In genomic region chr19:4370418-4371041, GRCh38 we compare ENCODE assay signal across 9 cellular contexts.
A peak's percentile ranks its signal among the peaks of the same experiment; 100 is the strongest.
DNase-seq lines count a peak whose midpoint lies in the region; ATAC-seq and TF ChIP-seq lines count a peak whose summit lies in the region.
"Had no signal": no experiment of that assay in that cellular context is flagged by ENCODE, and none has a peak within 500 bp of the region (broad histone marks: within the 10 kb centered on the region; RNA-seq: fewer than 3 reads in every experiment).

No MANE protein-coding gene starts in this region.

- no peak for TF ChIP-seq CTCF in nephron progenitor cell (IDR thresholded peaks at IDR 0.05)

- DNase-seq in central memory CD8-positive, alpha-beta T cell (ENCODE audit: low spot score in 2 of 2), result no peak
- DNase-seq in nephron progenitor cell, result no peak
- DNase-seq in NCI-H524 (lab: John Stamatoyannopoulos, UW), result no peak
- DNase-seq: kidney glomerular epithelial cell had no signal

- peak overlapping the region; percentile 86 for H3K4me3 Mint-ChIP-seq in central memory CD8-positive, alpha-beta T cell
- no peak overlapping the region for H3K4me3 Mint-ChIP-seq in nephron progenitor cell

- H3K4me1 ChIP-seq in BLaER1, result peaks cover 99% of the 10 kb centered on the region

- peaks cover 98% of the 10 kb centered on the region for H4K20me1 ChIP-seq in BLaER1

- H3K9me3 ChIP-seq in BLaER1, result no peaks in the 10 kb centered on the region

- H3K9ac ChIP-seq in BLaER1, result peak overlapping the region; percentile 74

- peaks cover 7% of the 10 kb centered on the region for H3K36me3 Mint-ChIP-seq in central memory CD8-positive, alpha-beta T cell (ENCODE audit: insufficient read depth)
- H3K36me3 Mint-ChIP-seq in nephron progenitor cell (ENCODE audit: low read depth), result no peaks in the 10 kb centered on the region

- peak overlapping the region; percentile 87 for H3K27ac ChIP-seq in BLaER1

- H3K9me3 Mint-ChIP-seq in central memory CD8-positive, alpha-beta T cell, result no peaks in the 10 kb centered on the region
- H3K9me3 Mint-ChIP-seq in nephron progenitor cell, result no peaks in the 10 kb centered on the region

- ATAC-seq in HG03135 (IDR thresholded peaks at IDR 0.05; ENCODE audit: unreplicated experiment) (peak; percentile 3), HG02588 (IDR thresholded peaks at IDR 0.05; ENCODE audit: unreplicated experiment) (no peak), HG02885 (IDR thresholded peaks at IDR 0.05; ENCODE audit: poor library complexity, unreplicated experiment) (no peak), GM19328 (IDR thresholded peaks at IDR 0.05; ENCODE audit: unreplicated experiment) (no peak)
- no peak for ATAC-seq in central memory CD8-positive, alpha-beta T cell (replicated peaks; ENCODE audit: extremely low read depth, poor library complexity, severe bottlenecking)

- no peak overlapping the region for H3K27ac Mint-ChIP-seq in central memory CD8-positive, alpha-beta T cell (ENCODE audit: low read depth)
- H3K27ac Mint-ChIP-seq in nephron progenitor cell, result peak overlapping the region; percentile 95

- peak overlapping the region; percentile 58; the same call in 1 of the 2 replicates for H3K4me3 ChIP-seq in BLaER1

- H3K4me2 ChIP-seq in BLaER1, result peak overlapping the region; percentile 100

- H3K27me3 ChIP-seq in BLaER1, result no peaks in the 10 kb centered on the region

- H3K36me3 ChIP-seq in BLaER1, result peaks cover 24% of the 10 kb centered on the region

- H3K4me1 Mint-ChIP-seq in central memory CD8-positive, alpha-beta T cell, result peaks cover 45% of the 10 kb centered on the region
- H3K4me1 Mint-ChIP-seq in nephron progenitor cell, result peaks cover 63% of the 10 kb centered on the region

- no peaks in the 10 kb centered on the region for H3K27me3 Mint-ChIP-seq in central memory CD8-positive, alpha-beta T cell
- no peaks in the 10 kb centered on the region for H3K27me3 Mint-ChIP-seq in nephron progenitor cell (ENCODE audit: low read depth, poor library complexity)
